ENCODE assay signal across 8 cellular contexts in genomic region chr1:233613252-233614172, GRCh38. TPM values are rescaled to one million over a fixed set of nuclear protein-coding genes. Genes with fewer than 3 reads are reported as not detected.
DNase-seq lines count a peak whose midpoint lies in the region; ATAC-seq and TF ChIP-seq lines count a peak whose summit lies in the region.

Gene KCNK1 (plus strand): TSS chr1:233614106. CDS start chr1:233614172, 66 bp downstream.

- peak within 1 kb of the TSS; percentile 61 for H2AFZ ChIP-seq in KMS-11 (ENCODE audit: low read depth)

- H3K27ac ChIP-seq in KMS-11: peak within 1 kb of the TSS; percentile 85
- H3K27ac ChIP-seq in adrenal gland: peak within 1 kb of the TSS in 4 of 5 donors; percentile 22 to 86 (median 68)

- peak in 1 of 2 donors; percentile 41 for TF ChIP-seq POLR2A in adrenal gland (IDR thresholded peaks at IDR 0.05)

- peak; percentile 46 for DNase-seq in A172 (ENCODE audit: low spot score)
- DNase-seq in GM12865 (ENCODE audit: low read depth): peak; percentile 57
- DNase-seq in adrenal gland: peak; percentile 38 to 83 (median 69)
- DNase-seq in left cardiac atrium: peak; percentile 77
- peak; percentile 97 for DNase-seq in renal cortical epithelial cell (ENCODE audit: low read depth)
- DNase-seq in NCI-H345 (lab: John Stamatoyannopoulos, UW): no peak

- H3K9ac ChIP-seq in KMS-11: peak within 1 kb of the TSS; percentile 88

- no peaks in the 10 kb centered on the region for H3K36me3 ChIP-seq in KMS-11 (ENCODE audit: insufficient read depth)
- H3K36me3 ChIP-seq in adrenal gland (replicated peaks in 1 of 2): no peaks in the 10 kb centered on the region

- intact Hi-C loops in adrenal gland (cut with DNase I) (no loop called here), left cardiac atrium (cut with DNase I) (no loop called here)

- no peaks in the 10 kb centered on the region for H3K9me3 ChIP-seq in adrenal gland (replicated peaks in 1 of 3)

- ATAC-seq in left cardiac atrium: peak; percentile 83 to 90
- no peak for ATAC-seq in activated CD4-positive, CD25-positive, alpha-beta regulatory T cell treated with anti-CD3 and anti-CD28 coated beads, Interleukin-2, amount 50 U/mL, for 24 hours

- peaks cover 52% of the 10 kb centered on the region for H3K79me2 ChIP-seq in KMS-11 (ENCODE audit: insufficient read depth, low read depth)

- peaks cover 45% of the 10 kb centered on the region for H3K4me1 ChIP-seq in KMS-11 (ENCODE audit: low read depth, poor library complexity, severe bottlenecking)
- H3K4me1 ChIP-seq in adrenal gland (replicated peaks in 1 of 2): no peaks in the 10 kb centered on the region

- 1 to 16% (median 2%) methylated on average over 23 to 70 of the region's 70 CpGs for WGBS in adrenal gland, 4 donors

- H3K4me2 ChIP-seq in KMS-11: peak within 1 kb of the TSS; percentile 98

- no peaks in the 10 kb centered on the region for H4K20me1 ChIP-seq in KMS-11 (ENCODE audit: insufficient read depth)

- TF ChIP-seq CTCF in GM12865 (IDR thresholded peaks at IDR 0.05; ENCODE audit: insufficient read depth, low read depth, low read length, missing control alignments) (no peak), KMS-11 (conservative IDR thresholded peaks at IDR 0.05; ENCODE audit: low read depth, low read length) (no peak), adrenal gland (IDR thresholded peaks at IDR 0.05) (no peak)

- H3K4me3 ChIP-seq in GM12865 (ENCODE audit: low read depth, low read length) (peak within 1 kb of the TSS; percentile 80), KMS-11 (IDR thresholded peaks at IDR 0.05; ENCODE audit: insufficient read depth, low read depth, low read length) (peak within 1 kb of the TSS; percentile 97), adrenal gland (peak within 1 kb of the TSS in 2 of 4 donors; percentile 2 to 66)

- H3K27me3 ChIP-seq in KMS-11 (ENCODE audit: insufficient read depth, low read depth): no peaks in the 10 kb centered on the region
- no peaks in the 10 kb centered on the region for H3K27me3 ChIP-seq in adrenal gland

RNA-seq across cellular contexts. Expression of gene KCNK1, which starts in this region (rescaled TPM):
- 3.5 and 4.3 TPM in 2 replicates for total RNA-seq in A172 (2014; rRNA removed; shearing (Covaris generic))
- total RNA-seq in adrenal gland (1 to 10 TPM in 7 of 8 donors, under 1 TPM in 1; 0.83 to 9.7 (median 4.2) TPM), left cardiac atrium (10 to 100 TPM; 60.9 to 69.6 TPM), renal cortical epithelial cell (11.2 and 13.2 TPM in 2 replicates)
- polyA plus RNA-seq in adrenal gland: 1 to 10 TPM; 1.7 to 5.5 (median 3.6) TPM

Comparison
In these comparisons a context has a peak if more than half of its experiments do, and no peak if none do; other contexts are left out.
1. ATAC-seq: peak in left cardiac atrium (2 of 2); none in activated CD4-positive, CD25-positive, alpha-beta regulatory T cell treated with anti-CD3 and anti-CD28 coated beads, Interleukin-2, amount 50 U/mL, for 24 hours (0 of 2).